ENCODE assay signal across 23 cellular contexts in genomic region chr11:108897071-108897481, GRCh38.
DNase-seq lines count a peak whose midpoint lies in the region; ATAC-seq and TF ChIP-seq lines count a peak whose summit lies in the region.
"Had no signal": no experiment of that assay in that cellular context is flagged by ENCODE, and none has a peak within 500 bp of the region (broad histone marks: within the 10 kb centered on the region; RNA-seq: fewer than 3 reads in every experiment).

No MANE protein-coding gene starts in this region.

- H3K27ac Mint-ChIP-seq in Calu3 (ENCODE audit: unreplicated experiment) (peak overlapping the region; percentile 83), neural crest cell (ENCODE audit: unreplicated experiment) (no peak overlapping the region)
- H3K27ac Mint-ChIP-seq in activated T-cell treated with anti-CD3 and anti-CD28 coated beads, Interleukin-2, amount 50 U/mL, for 24 hours, result no peak overlapping the region
- H3K27ac Mint-ChIP-seq: activated CD8-positive, alpha-beta T cell treated with anti-CD3 and anti-CD28 coated beads, Interleukin-2, amount 10 ng/mL, durations not matched to agents 7 days and 5 days; activated naive CD4-positive, alpha-beta T cell treated with anti-CD3 and anti-CD28 coated beads for 36 hours; type B pancreatic cell had no signal

- DNase-seq in Calu3 (peak; percentile 5), dermis blood vessel endothelial cell (peak; percentile 30), neural crest cell (ENCODE audit: low read depth, low spot score) (no peak), GM13977 (ENCODE audit: low spot score) (no peak), NCI-H526 treated with DMSO at 0.1 percent for 48 hours (lab: John Stamatoyannopoulos, UW) (no peak)
- no peak for DNase-seq in activated T-cell treated with anti-CD3 and anti-CD28 coated beads, Interleukin-2, amount 50 U/mL, for 24 hours
- DNase-seq: activated CD8-positive, alpha-beta T cell treated with anti-CD3 and anti-CD28 coated beads, Interleukin-2, amount 10 ng/mL, durations not matched to agents 7 days and 5 days; activated naive CD4-positive, alpha-beta T cell treated with anti-CD3 and anti-CD28 coated beads for 36 hours; activated T-cell treated with anti-CD3 and anti-CD28 coated beads, Interleukin-2, amount 50 U/mL, for 1 hour; hippocampal formation; Karpas-422; kidney glomerular epithelial cell; NCI-H1048; NCI-H1930; NCI-H2227 treated with DMSO at 0.1 percent for 48 hours; NCI-H748 treated with DMSO at 0.1 percent for 48 hours; ovary; right lobe of liver had no signal

- H3K27me3 Mint-ChIP-seq in Calu3 (ENCODE audit: unreplicated experiment), result no peaks in the 10 kb centered on the region
- H3K27me3 Mint-ChIP-seq in neural crest cell (ENCODE audit: low read depth), result peaks cover 8% of the 10 kb centered on the region
- H3K27me3 Mint-ChIP-seq in activated T-cell treated with anti-CD3 and anti-CD28 coated beads, Interleukin-2, amount 50 U/mL, for 24 hours, result no peaks in the 10 kb centered on the region
- H3K27me3 Mint-ChIP-seq: central memory CD8-positive, alpha-beta T cell; type B pancreatic cell had no signal

- CTCF ChIA-PET in Calu3 (lab: Charles Lee), result no interaction called here

- no peak overlapping the region for H3K9ac ChIP-seq in HUES6 (ENCODE audit: low read length)

- peaks cover 24% of the 10 kb centered on the region for H3K4me1 Mint-ChIP-seq in Calu3 (ENCODE audit: low read depth, unreplicated experiment)
- H3K4me1 Mint-ChIP-seq in neural crest cell, result peaks cover 34% of the 10 kb centered on the region
- peaks cover 9% of the 10 kb centered on the region for H3K4me1 Mint-ChIP-seq in activated T-cell treated with anti-CD3 and anti-CD28 coated beads, Interleukin-2, amount 50 U/mL, for 24 hours (ENCODE audit: low read depth)
- H3K4me1 Mint-ChIP-seq: central memory CD8-positive, alpha-beta T cell had no signal

- BruUV-seq in Calu3 (replicated peaks; lab: Mats Ljungman, UMichigan), result no TSS peak

- peaks cover 5% of the 10 kb centered on the region; the same call in 1 of the 2 replicates for H3K9me3 ChIP-seq in HUES6 (ENCODE audit: control insufficient read depth, insufficient read depth, low read depth, low read length)
- H3K9me3 ChIP-seq: ovary, right lobe of liver had no signal

- intact Hi-C loops in Calu3 (cut with micrococcal nuclease; ENCODE audit: unreplicated experiment), result no loop called here

- H3K27ac ChIP-seq in HUES6 (ENCODE audit: low read depth, low read length), result 0 out of 2 replicates have a peak overlapping the region, but pooled peaks have one; percentile 14
- H3K27ac ChIP-seq: ovary, right lobe of liver had no signal

- H3K36me3 Mint-ChIP-seq in Calu3 (ENCODE audit: insufficient read depth, unreplicated experiment) (no peaks in the 10 kb centered on the region), neural crest cell (ENCODE audit: low read depth) (no peaks in the 10 kb centered on the region)
- peaks cover 43% of the 10 kb centered on the region for H3K36me3 Mint-ChIP-seq in activated T-cell treated with anti-CD3 and anti-CD28 coated beads, Interleukin-2, amount 50 U/mL, for 24 hours (ENCODE audit: low read depth)

- no peaks in the 10 kb centered on the region for H3K27me3 ChIP-seq in HUES6 (ENCODE audit: control insufficient read depth, insufficient read depth, low read length)
- H3K27me3 ChIP-seq: ovary, right lobe of liver had no signal

- H3K4me3 Mint-ChIP-seq in Calu3 (ENCODE audit: low read depth, unreplicated experiment) (no peak overlapping the region), neural crest cell (peak overlapping the region; percentile 15)
- H3K4me3 Mint-ChIP-seq in activated T-cell treated with anti-CD3 and anti-CD28 coated beads, Interleukin-2, amount 50 U/mL, for 24 hours, result no peak overlapping the region
- H3K4me3 Mint-ChIP-seq: activated CD8-positive, alpha-beta T cell treated with anti-CD3 and anti-CD28 coated beads, Interleukin-2, amount 10 ng/mL, durations not matched to agents 7 days and 5 days; activated naive CD4-positive, alpha-beta T cell treated with anti-CD3 and anti-CD28 coated beads for 36 hours; central memory CD8-positive, alpha-beta T cell; type B pancreatic cell had no signal

- TF ChIP-seq CTCF in Calu3 (IDR thresholded peaks at IDR 0.05; ENCODE audit: unreplicated experiment) (no peak), neural crest cell (conservative IDR thresholded peaks at IDR 0.05) (no peak), GM13977 (IDR thresholded peaks at IDR 0.05; ENCODE audit: extremely low read depth, insufficient read depth, missing control alignments) (no peak)

- H3K9me3 Mint-ChIP-seq in Calu3 (ENCODE audit: low read depth, unreplicated experiment) (no peaks in the 10 kb centered on the region), neural crest cell (no peaks in the 10 kb centered on the region)
- peaks cover 16% of the 10 kb centered on the region for H3K9me3 Mint-ChIP-seq in activated T-cell treated with anti-CD3 and anti-CD28 coated beads, Interleukin-2, amount 50 U/mL, for 24 hours
- H3K9me3 Mint-ChIP-seq: central memory CD8-positive, alpha-beta T cell had no signal

- ATAC-seq in GM19035 (IDR thresholded peaks at IDR 0.05; ENCODE audit: unreplicated experiment), result no peak
- ATAC-seq: activated CD8-positive, alpha-beta T cell treated with anti-CD3 and anti-CD28 coated beads, Interleukin-2, amount 10 ng/mL, durations not matched to agents 7 days and 5 days; right lobe of liver; Right ventricle myocardium inferior had no signal

- H3K4me1 ChIP-seq in HUES6 (ENCODE audit: control insufficient read depth, insufficient read depth, low read length), result peaks cover 29% of the 10 kb centered on the region
- H3K4me1 ChIP-seq: right lobe of liver had no signal

- no peaks in the 10 kb centered on the region for H3K36me3 ChIP-seq in HUES6 (ENCODE audit: control insufficient read depth, insufficient read depth, low read length)
- H3K36me3 ChIP-seq: ovary, right lobe of liver had no signal

- H3K4me3 ChIP-seq in HUES6 (ENCODE audit: low read depth, low read length), result no peak overlapping the region
- H3K4me3 ChIP-seq: ovary, right lobe of liver had no signal

- in situ Hi-C loops in GM13977 (cut with MboI; ENCODE audit: low pct_unique_long_range_greater_than_20kb, low sequenced_read_pairs, unreplicated experiment), result no loop called here

Comparison
In these comparisons a context has a peak if more than half of its experiments do, and no peak if none do; other contexts are left out.
1. DNase-seq: peak in Calu3 (single experiment) and dermis blood vessel endothelial cell (single experiment); none in neural crest cell (single experiment), GM13977 (single experiment), NCI-H526 treated with DMSO at 0.1 percent for 48 hours (single experiment) and activated T-cell treated with anti-CD3 and anti-CD28 coated beads, Interleukin-2, amount 50 U/mL, for 24 hours (single experiment).